11 cellular contexts compared by ENCODE assay signal in genomic region chr1:54546651-54547348, GRCh38. TPM values are rescaled to one million over a fixed set of nuclear protein-coding genes. Genes with fewer than 3 reads are reported as not detected.
A peak's percentile ranks its signal among the peaks of the same experiment; 100 is the strongest.
DNase-seq lines count a peak whose midpoint lies in the region; ATAC-seq, FAIRE-seq and TF ChIP-seq lines count a peak whose summit lies in the region.
"Had no signal": no experiment of that assay in that cellular context is flagged by ENCODE, and none has a peak within 500 bp of the region (broad histone marks: within the 10 kb centered on the region; RNA-seq: fewer than 3 reads in every experiment).

No MANE protein-coding gene starts in this region.

- H3K27me3 Mint-ChIP-seq in brain = peaks cover 19% of the 10 kb centered on the region
- H3K27me3 Mint-ChIP-seq in naive thymus-derived CD4-positive, alpha-beta T cell = peaks cover 0 to 10% (median 0%) of the 10 kb centered on the region in 5 donors
- no peaks in the 10 kb centered on the region for H3K27me3 Mint-ChIP-seq in activated CD4-positive, alpha-beta memory T cell treated with anti-CD3 and anti-CD28 coated beads for 36 hours

- H3K4me1 ChIP-seq in naive thymus-derived CD4-positive, alpha-beta T cell (ENCODE audit: control insufficient read depth in 2 of 2, insufficient read depth in 2 of 2, low read length in 2 of 2) = peaks cover 0 to under 1% of the 10 kb centered on the region in 2 donors

- H3K27ac Mint-ChIP-seq in brain = peak overlapping the region in 3 of 5 experiments; percentile 16 to 89 (median 54)
- H3K27ac Mint-ChIP-seq in naive thymus-derived CD4-positive, alpha-beta T cell = peak overlapping the region in 3 of 9 donors; percentile 1 to 78 (median 68)
- no peak overlapping the region for H3K27ac Mint-ChIP-seq in activated CD4-positive, alpha-beta memory T cell treated with anti-CD3 and anti-CD28 coated beads for 36 hours

- no peak overlapping the region for H3K4me3 ChIP-seq in naive thymus-derived CD4-positive, alpha-beta T cell (ENCODE audit: low read length)

- H3K27ac ChIP-seq in naive thymus-derived CD4-positive, alpha-beta T cell (ENCODE audit: low read depth, low read length) = no peak overlapping the region

- intact Hi-C loops in naive thymus-derived CD4-positive, alpha-beta T cell (cut with micrococcal nuclease) = no loop called here
- intact Hi-C loops in activated CD4-positive, alpha-beta memory T cell treated with anti-CD3 and anti-CD28 coated beads for 36 hours (cut with micrococcal nuclease) = no loop called here

- FAIRE-seq in urothelium cell line (lab: Jason Lieb, UNC) = no peak

- CTCF ChIA-PET in naive thymus-derived CD4-positive, alpha-beta T cell (lab: Charles Lee) = interaction anchor here (1.6 kb wide), 1 partner anchor 12 kb away, joined by 4 read pairs; no protein-coding TSS in a partner anchor
- CTCF ChIA-PET in activated CD4-positive, alpha-beta memory T cell treated with anti-CD3 and anti-CD28 coated beads for 36 hours (lab: Charles Lee) = no interaction called here

- no peaks in the 10 kb centered on the region for H3K27me3 ChIP-seq in naive thymus-derived CD4-positive, alpha-beta T cell (ENCODE audit: control insufficient read depth in 2 of 2, insufficient read depth in 2 of 2, low read length in 2 of 2)

- no peaks in the 10 kb centered on the region for H3K36me3 ChIP-seq in naive thymus-derived CD4-positive, alpha-beta T cell (ENCODE audit: control insufficient read depth in 2 of 3, insufficient read depth in 3 of 3, low read length in 3 of 3)

- no peaks in the 10 kb centered on the region for H3K9me3 ChIP-seq in naive thymus-derived CD4-positive, alpha-beta T cell (ENCODE audit: control insufficient read depth in 2 of 3, low read length in 3 of 3)

- POLR2A ChIA-PET in naive thymus-derived CD4-positive, alpha-beta T cell (lab: Charles Lee) = no interaction called here
- POLR2A ChIA-PET in activated CD4-positive, alpha-beta memory T cell treated with anti-CD3 and anti-CD28 coated beads for 36 hours (lab: Charles Lee) = no interaction called here

- DNase-seq in AML-193 (lab: John Stamatoyannopoulos, UW) (peak; percentile 88 to 91), Kasumi-1 (lab: John Stamatoyannopoulos, UW) (peak; percentile 86 to 89), activated T-cell treated with anti-CD3 and anti-CD28 coated beads for 4 hours (no peak), DMS79 treated with DMSO at 0.1 percent for 48 hours (lab: John Stamatoyannopoulos, UW) (no peak), urothelium cell line (ENCODE audit: low spot score) (no peak)
- no peak for DNase-seq in naive thymus-derived CD4-positive, alpha-beta T cell
- DNase-seq in activated CD4-positive, alpha-beta memory T cell treated with anti-CD3 and anti-CD28 coated beads for 36 hours = no peak
- DNase-seq: activated naive CD4-positive, alpha-beta T cell; effector CD4-positive, alpha-beta T cell had no signal

- H3K36me3 Mint-ChIP-seq in brain = no peaks in the 10 kb centered on the region
- H3K36me3 Mint-ChIP-seq in naive thymus-derived CD4-positive, alpha-beta T cell = no peaks in the 10 kb centered on the region
- no peaks in the 10 kb centered on the region for H3K36me3 Mint-ChIP-seq in activated CD4-positive, alpha-beta memory T cell treated with anti-CD3 and anti-CD28 coated beads for 36 hours

- ATAC-seq in naive thymus-derived CD4-positive, alpha-beta T cell = peak; percentile 23
- ATAC-seq: activated CD4-positive, CD25-positive, alpha-beta regulatory T cell treated with anti-CD3 and anti-CD28 coated beads, Interleukin-2, amount 50 U/mL, for 24 hours had no signal

- no peaks in the 10 kb centered on the region for H3K9me3 Mint-ChIP-seq in brain
- H3K9me3 Mint-ChIP-seq in naive thymus-derived CD4-positive, alpha-beta T cell = no peaks in the 10 kb centered on the region
- H3K9me3 Mint-ChIP-seq in activated CD4-positive, alpha-beta memory T cell treated with anti-CD3 and anti-CD28 coated beads for 36 hours = no peaks in the 10 kb centered on the region

- H3K4me3 Mint-ChIP-seq in brain = peak overlapping the region in 1 of 5 experiments; percentile 38
- no peak overlapping the region for H3K4me3 Mint-ChIP-seq in naive thymus-derived CD4-positive, alpha-beta T cell
- H3K4me3 Mint-ChIP-seq in activated CD4-positive, alpha-beta memory T cell treated with anti-CD3 and anti-CD28 coated beads for 36 hours = no peak overlapping the region

- peaks cover 69% of the 10 kb centered on the region for H3K4me1 Mint-ChIP-seq in brain
- peaks cover 7 to 15% (median 11%) of the 10 kb centered on the region in 7 donors for H3K4me1 Mint-ChIP-seq in naive thymus-derived CD4-positive, alpha-beta T cell
- H3K4me1 Mint-ChIP-seq in activated CD4-positive, alpha-beta memory T cell treated with anti-CD3 and anti-CD28 coated beads for 36 hours (ENCODE audit: low read depth) = peaks cover 9% of the 10 kb centered on the region

- TF ChIP-seq CTCF in brain (conservative IDR thresholded peaks at IDR 0.05) = no peak

RNA-seq across cellular contexts. Expression of gene ACOT11, which starts 1.2 kb away (rescaled TPM):
- polyA plus RNA-seq in brain (ENCODE audit: insufficient read depth, low read depth, low replicate concordance) = 3.2 TPM
- 1 to 10 TPM in 3 of 5 experiments, under 1 TPM in 2; 0.22 to 2.3 (median 1.2) TPM for total RNA-seq in naive thymus-derived CD4-positive, alpha-beta T cell
- polyA plus RNA-seq in naive thymus-derived CD4-positive, alpha-beta T cell = under 1 TPM in 1 of 2 donors, not detected in 1; 0.06 TPM
- 1 to 10 TPM in 1 of 2 experiments, under 1 TPM in 1; 0.99 to 1.1 TPM for total RNA-seq in activated CD4-positive, alpha-beta memory T cell treated with anti-CD3 and anti-CD28 coated beads for 36 hours

Comparison
In these comparisons a context has a peak if more than half of its experiments do, and no peak if none do; other contexts are left out.
1. DNase-seq: peak in AML-193 (2 of 2) and Kasumi-1 (2 of 2); none in naive thymus-derived CD4-positive, alpha-beta T cell (0 of 9), activated T-cell treated with anti-CD3 and anti-CD28 coated beads for 4 hours (single experiment), activated CD4-positive, alpha-beta memory T cell treated with anti-CD3 and anti-CD28 coated beads for 36 hours (single experiment), DMS79 treated with DMSO at 0.1 percent for 48 hours (single experiment) and urothelium cell line (single experiment).